11 cellular contexts compared by ENCODE assay signal in genomic region chr13:40503966-40504591, GRCh38.
DNase-seq lines count a peak whose midpoint lies in the region; ATAC-seq and TF ChIP-seq lines count a peak whose summit lies in the region.
"Had no signal": no experiment of that assay in that cellular context is flagged by ENCODE, and none has a peak within 500 bp of the region (broad histone marks: within the 10 kb centered on the region; RNA-seq: fewer than 3 reads in every experiment).

No MANE protein-coding gene starts in this region.

- peaks cover 0 to 22% of the 10 kb centered on the region in 2 donors for H3K4me1 ChIP-seq in thoracic aorta (ENCODE audit: control insufficient read depth in 1 of 2, low read depth in 2 of 2)
- H3K4me1 ChIP-seq: adrenal gland, prostate gland had no signal

- in situ Hi-C loops in brain microvascular endothelial cell (cut with HindIII; ENCODE audit: low pct_ligation_motif_present, low sequenced_read_pairs): no loop called here

- H3K27ac ChIP-seq in brain microvascular endothelial cell (peak overlapping the region; percentile 91), thoracic aorta (peak overlapping the region; percentile 9 to 31)
- H3K27ac ChIP-seq: prostate gland had no signal

- ATAC-seq in thoracic aorta (ENCODE audit: insufficient number of reproducible peaks, low FRiP score, low read depth) (peak; percentile 52), GM18498 (IDR thresholded peaks at IDR 0.05; ENCODE audit: unreplicated experiment) (no peak)

- no peak for TF ChIP-seq CTCF in brain microvascular endothelial cell (IDR thresholded peaks at IDR 0.05; ENCODE audit: low read depth, low read length, missing control alignments)
- TF ChIP-seq CTCF in kidney epithelial cell (IDR thresholded peaks at IDR 0.05; ENCODE audit: insufficient read depth, low read length, poor library complexity, severe bottlenecking): no peak
- no peak for TF ChIP-seq CTCF in thoracic aorta (IDR thresholded peaks at IDR 0.05)

- no peaks in the 10 kb centered on the region for H3K9me3 ChIP-seq in thoracic aorta
- H3K9me3 ChIP-seq: adrenal gland, prostate gland had no signal

- H3K27me3 ChIP-seq in brain microvascular endothelial cell (replicated peaks) (no peaks in the 10 kb centered on the region), kidney epithelial cell (ENCODE audit: control insufficient read depth, insufficient read depth, low read length) (no peaks in the 10 kb centered on the region), thoracic aorta (replicated peaks; ENCODE audit: insufficient read depth) (no peaks in the 10 kb centered on the region)
- H3K27me3 ChIP-seq: adrenal gland had no signal

- H3K36me3 ChIP-seq in brain microvascular endothelial cell (replicated peaks) (no peaks in the 10 kb centered on the region), kidney epithelial cell (ENCODE audit: control insufficient read depth, insufficient read depth, low read length) (no peaks in the 10 kb centered on the region), thoracic aorta (no peaks in the 10 kb centered on the region)
- H3K36me3 ChIP-seq: adrenal gland, prostate gland had no signal

- peak; percentile 51 for DNase-seq in SIG-M5 treated with dmso at 0.1 percent for 504 hours (lab: John Stamatoyannopoulos, UW; ENCODE audit: unreplicated experiment)
- DNase-seq in SIG-M5 (lab: John Stamatoyannopoulos, UW): no peak
- DNase-seq in brain microvascular endothelial cell: peak; percentile 100
- DNase-seq in kidney epithelial cell (ENCODE audit: low read depth): peak; percentile 93
- DNase-seq in thoracic aorta (ENCODE audit: low spot score): no peak
- no peak for DNase-seq in NCI-H2196 treated with DMSO at 0.1 percent for 48 hours (lab: John Stamatoyannopoulos, UW; ENCODE audit: unreplicated experiment)
- DNase-seq in NCI-H2107 treated with DMSO at 0.1 percent for 48 hours (lab: John Stamatoyannopoulos, UW; ENCODE audit: unreplicated experiment): no peak
- DNase-seq: stimulated activated CD8-positive, alpha-beta memory T cell treated with anti-CD3 and anti-CD28 coated beads, Interleukin-4, amount 100 ng/mL, for 48 hours had no signal

- H3K4me3 ChIP-seq in brain microvascular endothelial cell (ENCODE audit: low read depth, low read length) (no peak overlapping the region), kidney epithelial cell (ENCODE audit: low read depth, low read length) (no peak overlapping the region), thoracic aorta (no peak overlapping the region)
- H3K4me3 ChIP-seq: adrenal gland, prostate gland had no signal

Comparison
In these comparisons a context has a peak if more than half of its experiments do, and no peak if none do; other contexts are left out.
1. DNase-seq: peak in SIG-M5 treated with dmso at 0.1 percent for 504 hours (single experiment), brain microvascular endothelial cell (single experiment) and kidney epithelial cell (single experiment); none in SIG-M5 (single experiment), thoracic aorta (single experiment), NCI-H2196 treated with DMSO at 0.1 percent for 48 hours (single experiment) and NCI-H2107 treated with DMSO at 0.1 percent for 48 hours (single experiment).